In the genomic region with DNA sequence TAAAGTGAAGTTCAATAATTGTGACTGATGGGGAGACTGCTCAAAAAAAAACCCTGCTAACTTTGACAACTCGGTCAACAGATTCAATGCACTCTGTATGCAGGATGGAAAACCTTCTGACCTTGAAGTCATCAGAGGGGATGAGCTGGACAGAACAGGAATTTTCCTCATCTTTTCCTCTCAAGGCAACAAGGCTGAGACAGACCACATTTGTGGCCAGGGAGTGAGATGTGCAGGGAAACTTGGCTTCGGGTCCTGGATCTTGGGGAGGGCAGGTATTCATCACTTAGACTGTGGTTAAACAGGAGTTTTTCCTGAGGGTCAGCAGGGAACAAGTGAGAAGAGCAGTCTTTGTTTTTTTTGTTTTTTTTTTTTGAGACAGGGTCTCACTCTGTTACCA, we compare ENCODE assay signal across 18 cellular contexts.
DNase-seq lines count a peak whose midpoint lies in the region; ATAC-seq, FAIRE-seq and TF ChIP-seq lines count a peak whose summit lies in the region.
"Had no signal": no experiment of that assay in that cellular context is flagged by ENCODE, and none has a peak within 500 bp of the region (broad histone marks: within the 10 kb centered on the region; RNA-seq: fewer than 3 reads in every experiment).

No MANE protein-coding gene starts in this region.

- H3K9me3 ChIP-seq in smooth muscle cell (replicated peaks; ENCODE audit: low read depth), result no peaks in the 10 kb centered on the region

- H2AFZ ChIP-seq in smooth muscle cell (ENCODE audit: low read depth), result no peak overlapping the region

- TF ChIP-seq CTCF in smooth muscle cell (IDR thresholded peaks at IDR 0.05; ENCODE audit: borderline replicate concordance, insufficient read depth, poor library complexity, severe bottlenecking), result no peak

- no peaks in the 10 kb centered on the region for H3F3A ChIP-seq in smooth muscle cell (ENCODE audit: low read depth)

- peak; percentile 87 for FAIRE-seq in RCC 7860 (lab: Jason Lieb, UNC)
- FAIRE-seq: GM12892, GM18507 had no signal

- H3K4me3 ChIP-seq in smooth muscle cell, result no peak overlapping the region
- H3K4me3 ChIP-seq: BLaER1 had no signal

- H3K79me2 ChIP-seq in smooth muscle cell (ENCODE audit: low read depth), result no peaks in the 10 kb centered on the region

- no peaks in the 10 kb centered on the region for H3K36me3 ChIP-seq in smooth muscle cell (ENCODE audit: low read depth)
- H3K36me3 ChIP-seq: BLaER1 had no signal

- peaks cover 4% of the 10 kb centered on the region for H3K4me1 ChIP-seq in smooth muscle cell (ENCODE audit: low read depth)

- DNase-seq in A172 (ENCODE audit: low spot score) (peak; percentile 46), RCC 7860 (ENCODE audit: low spot score) (peak; percentile 72), kidney tubule cell (ENCODE audit: low spot score) (peak; percentile 55), smooth muscle cell (lab: John Stamatoyannopoulos, UW; ENCODE audit: unreplicated experiment) (no peak), NCI-H2029 (lab: John Stamatoyannopoulos, UW) (no peak)
- DNase-seq: CD4-positive, alpha-beta memory T cell; DMS79; GDM1; GOT3; H7; HFFc6 had no signal

- H4K20me1 ChIP-seq in smooth muscle cell (ENCODE audit: low read depth), result no peaks in the 10 kb centered on the region
- H4K20me1 ChIP-seq: BLaER1 had no signal

- WGBS in smooth muscle cell (ENCODE audit: low lambda C conversion rate), result 85% methylated on average over 2 of the region's 2 CpGs

- H3K4me2 ChIP-seq in smooth muscle cell, result no peak overlapping the region
- H3K4me2 ChIP-seq: BLaER1 had no signal

- H3K9ac ChIP-seq in smooth muscle cell (ENCODE audit: low read depth), result no peak overlapping the region
- H3K9ac ChIP-seq: BLaER1 had no signal

- peak overlapping the region; percentile 8 for H3K27ac ChIP-seq in smooth muscle cell (ENCODE audit: low read depth)
- H3K27ac ChIP-seq: 22Rv1, BLaER1 had no signal

- ATAC-seq in HG03175 (IDR thresholded peaks at IDR 0.05; ENCODE audit: unreplicated experiment) (no peak), HG03095 (IDR thresholded peaks at IDR 0.05; ENCODE audit: unreplicated experiment) (no peak)
- ATAC-seq: HCT116 had no signal

- no peaks in the 10 kb centered on the region for H3K27me3 ChIP-seq in smooth muscle cell (ENCODE audit: low read depth)
- H3K27me3 ChIP-seq: BLaER1 had no signal

Comparison
In these comparisons a context has a peak if more than half of its experiments do, and no peak if none do; other contexts are left out.
1. DNase-seq: peak in A172 (single experiment), RCC 7860 (single experiment) and kidney tubule cell (single experiment); none in smooth muscle cell (single experiment) and NCI-H2029 (single experiment).